ENCODE assay signal across 1 cellular context in the genomic region with DNA sequence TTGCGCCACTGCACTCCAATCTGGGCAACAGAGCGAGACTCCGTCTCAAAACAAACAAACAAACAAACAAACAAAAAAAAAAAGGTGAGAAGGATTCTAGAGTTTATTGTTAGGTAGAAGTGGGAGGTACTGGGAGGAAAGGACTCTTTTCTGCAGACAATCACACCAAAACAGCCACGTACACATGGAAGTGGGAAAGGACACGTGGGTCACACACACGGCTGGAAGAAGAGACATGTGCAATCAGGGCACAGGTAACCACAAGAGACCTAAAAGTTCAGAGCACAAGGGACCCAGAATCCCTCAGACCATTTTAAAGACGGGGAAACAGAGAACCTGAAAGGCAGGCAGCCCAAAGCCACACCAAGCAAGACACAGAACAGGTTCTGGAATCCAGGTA.
TF ChIP-seq lines count a peak whose summit lies in the region.

No MANE protein-coding gene starts in this region.

TF ChIP-seq in IMR-90, 13 proteins besides CTCF, POLR2A, EP300 and RAD21:
- no peak for TF ChIP-seq BHLHE40 (IDR thresholded peaks at IDR 0.05; ENCODE audit: low read depth, low read length)
- no peak for TF ChIP-seq MAZ (IDR thresholded peaks at IDR 0.05; ENCODE audit: borderline replicate concordance, low read depth, low read length)
- no peak for TF ChIP-seq RCOR1 (IDR thresholded peaks at IDR 0.05; ENCODE audit: insufficient replicate concordance, low read length)
- TF ChIP-seq CEBPB (IDR thresholded peaks at IDR 0.05; ENCODE audit: low read depth, low read length), result no peak
- TF ChIP-seq SMC3 (IDR thresholded peaks at IDR 0.05; ENCODE audit: low read depth, low read length), result no peak
- TF ChIP-seq, protein P1, sequence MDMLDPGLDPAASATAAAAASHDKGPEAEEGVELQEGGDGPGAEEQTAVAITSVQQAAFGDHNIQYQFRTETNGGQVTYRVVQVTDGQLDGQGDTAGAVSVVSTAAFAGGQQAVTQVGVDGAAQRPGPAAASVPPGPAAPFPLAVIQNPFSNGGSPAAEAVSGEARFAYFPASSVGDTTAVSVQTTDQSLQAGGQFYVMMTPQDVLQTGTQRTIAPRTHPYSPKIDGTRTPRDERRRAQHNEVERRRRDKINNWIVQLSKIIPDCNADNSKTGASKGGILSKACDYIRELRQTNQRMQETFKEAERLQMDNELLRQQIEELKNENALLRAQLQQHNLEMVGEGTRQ (IDR thresholded peaks at IDR 0.05; ENCODE audit: low read depth, low read length), result no peak
- no peak for TF ChIP-seq FOS (IDR thresholded peaks at IDR 0.05; ENCODE audit: low read depth, low read length)
- no peak for TF ChIP-seq RFX5 (IDR thresholded peaks at IDR 0.05; ENCODE audit: low read depth, low read length)
- no peak for TF ChIP-seq MXI1 (IDR thresholded peaks at IDR 0.05; ENCODE audit: borderline replicate concordance, low read depth, low read length)
- TF ChIP-seq, protein P2, sequence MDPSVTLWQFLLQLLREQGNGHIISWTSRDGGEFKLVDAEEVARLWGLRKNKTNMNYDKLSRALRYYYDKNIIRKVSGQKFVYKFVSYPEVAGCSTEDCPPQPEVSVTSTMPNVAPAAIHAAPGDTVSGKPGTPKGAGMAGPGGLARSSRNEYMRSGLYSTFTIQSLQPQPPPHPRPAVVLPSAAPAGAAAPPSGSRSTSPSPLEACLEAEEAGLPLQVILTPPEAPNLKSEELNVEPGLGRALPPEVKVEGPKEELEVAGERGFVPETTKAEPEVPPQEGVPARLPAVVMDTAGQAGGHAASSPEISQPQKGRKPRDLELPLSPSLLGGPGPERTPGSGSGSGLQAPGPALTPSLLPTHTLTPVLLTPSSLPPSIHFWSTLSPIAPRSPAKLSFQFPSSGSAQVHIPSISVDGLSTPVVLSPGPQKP (IDR thresholded peaks at IDR 0.05; ENCODE audit: borderline replicate concordance, low read depth, low read length), result no peak
- no peak for TF ChIP-seq MAFK (IDR thresholded peaks at IDR 0.05; ENCODE audit: low read depth, low read length)
- no peak for TF ChIP-seq CHD1 (IDR thresholded peaks at IDR 0.05; ENCODE audit: low read depth, low read length)
- no peak for TF ChIP-seq NFE2L2 (IDR thresholded peaks at IDR 0.05; ENCODE audit: low read depth, low read length)
TF ChIP-seq in IMR-90: peak in this region for 0.
